8 cellular contexts compared by ENCODE assay signal in genomic region chr1:185155600-185156320, GRCh38. TPM values are rescaled to one million over a fixed set of nuclear protein-coding genes. Genes with fewer than 3 reads are reported as not detected.
A peak's percentile ranks its signal among the peaks of the same experiment; 100 is the strongest.
DNase-seq lines count a peak whose midpoint lies in the region; ATAC-seq and TF ChIP-seq lines count a peak whose summit lies in the region.

No MANE protein-coding gene starts in this region.

- H3K4me3 ChIP-seq in SJCRH30 (peak overlapping the region; percentile 89), muscle layer of duodenum (ENCODE audit: low read depth in 1 of 2, low read length in 2 of 2) (peak overlapping the region; percentile 94 to 96)
- peak overlapping the region; percentile 85 for H3K4me3 ChIP-seq in effector memory CD4-positive, alpha-beta T cell (ENCODE audit: insufficient read depth, low read depth, low read length, poor library complexity, severe bottlenecking)

- DNase-seq in SJCRH30: no peak
- no peak for DNase-seq in effector memory CD4-positive, alpha-beta T cell

- H3K27me3 ChIP-seq in SJCRH30: no peaks in the 10 kb centered on the region
- H3K27me3 ChIP-seq in effector memory CD4-positive, alpha-beta T cell (replicated peaks; ENCODE audit: control insufficient read depth, insufficient read depth, low read length, poor library complexity, severe bottlenecking): no peaks in the 10 kb centered on the region
- H3K27me3 ChIP-seq in muscle layer of duodenum (ENCODE audit: low read depth, low read length): no peaks in the 10 kb centered on the region

- no peak for TF ChIP-seq CTCF in 22Rv1 (IDR thresholded peaks at IDR 0.05)

- no peaks in the 10 kb centered on the region for H3K9me3 ChIP-seq in SJCRH30 (replicated peaks)
- no peaks in the 10 kb centered on the region for H3K9me3 ChIP-seq in effector memory CD4-positive, alpha-beta T cell (ENCODE audit: control insufficient read depth, low read length)
- H3K9me3 ChIP-seq in muscle layer of duodenum (ENCODE audit: control insufficient read depth in 1 of 2, low read length in 2 of 2): no peaks in the 10 kb centered on the region

- ATAC-seq in GM18502 (IDR thresholded peaks at IDR 0.05; ENCODE audit: poor library complexity, unreplicated experiment) (peak; percentile 0), HG02970 (IDR thresholded peaks at IDR 0.05; ENCODE audit: low FRiP score, unreplicated experiment) (no peak), GM18870 (IDR thresholded peaks at IDR 0.05; ENCODE audit: unreplicated experiment) (no peak), HG03159 (IDR thresholded peaks at IDR 0.05; ENCODE audit: unreplicated experiment) (no peak)

- H3K27ac ChIP-seq in 22Rv1 (peak overlapping the region; percentile 91), SJCRH30 (peak overlapping the region; percentile 89), muscle layer of duodenum (ENCODE audit: low read length) (peak overlapping the region; percentile 98)
- H3K27ac ChIP-seq in effector memory CD4-positive, alpha-beta T cell (ENCODE audit: insufficient read depth, low read length, poor library complexity, severe bottlenecking): peak overlapping the region; percentile 97

- no peaks in the 10 kb centered on the region; the same call in 1 of the 2 replicates for H3K4me1 ChIP-seq in SJCRH30
- peaks cover 11% of the 10 kb centered on the region for H3K4me1 ChIP-seq in effector memory CD4-positive, alpha-beta T cell (ENCODE audit: control insufficient read depth, insufficient read depth, low read length, poor library complexity, severe bottlenecking)
- H3K4me1 ChIP-seq in muscle layer of duodenum (ENCODE audit: control insufficient read depth in 1 of 2, insufficient read depth in 2 of 2, low read length in 2 of 2): peaks cover 19 to 28% of the 10 kb centered on the region in 2 donors

- no peaks in the 10 kb centered on the region for H3K36me3 ChIP-seq in SJCRH30
- no peaks in the 10 kb centered on the region for H3K36me3 ChIP-seq in effector memory CD4-positive, alpha-beta T cell (ENCODE audit: control insufficient read depth, insufficient read depth, low read length)
- peaks cover 0 to 7% of the 10 kb centered on the region in 2 donors for H3K36me3 ChIP-seq in muscle layer of duodenum (ENCODE audit: control insufficient read depth in 1 of 2, insufficient read depth in 2 of 2, low read length in 2 of 2)

RNA-seq across cellular contexts. Expression of gene TRMT1L, which starts 1.0 kb away (rescaled TPM):
- 21.7 and 25.6 TPM in 2 replicates for total RNA-seq in SJCRH30 (2014; rRNA removed; shearing (Covaris generic))

RNA-seq across cellular contexts. Expression of gene SWT1, which starts 1.2 kb away (rescaled TPM):
- 4.3 and 5.0 TPM in 2 replicates for total RNA-seq in SJCRH30 (2014; rRNA removed; shearing (Covaris generic))
